ENCODE assay signal across 13 cellular contexts in genomic region chr1:203281851-203282661, GRCh38. TPM values are rescaled to one million over a fixed set of nuclear protein-coding genes. Genes with fewer than 3 reads are reported as not detected.
DNase-seq lines count a peak whose midpoint lies in the region; ATAC-seq and FAIRE-seq lines count a peak whose summit lies in the region.
"Had no signal": no experiment of that assay in that cellular context is flagged by ENCODE, and none has a peak within 500 bp of the region (broad histone marks: within the 10 kb centered on the region; RNA-seq: fewer than 3 reads in every experiment).

No MANE protein-coding gene starts in this region.

- no peaks in the 10 kb centered on the region for H3K36me3 Mint-ChIP-seq in activated naive CD8-positive, alpha-beta T cell treated with anti-CD3 and anti-CD28 coated beads, Interleukin-2, amount 50 U/mL, for 24 hours (ENCODE audit: low read depth)
- H3K36me3 Mint-ChIP-seq in memory B cell, result no peaks in the 10 kb centered on the region

- H3K36me3 ChIP-seq in small intestine (ENCODE audit: control insufficient read depth in 2 of 2, insufficient read depth in 2 of 2, low read length in 2 of 2), result no peaks in the 10 kb centered on the region

- peak overlapping the region; percentile 46 for H3K27ac Mint-ChIP-seq in activated naive CD8-positive, alpha-beta T cell treated with anti-CD3 and anti-CD28 coated beads, Interleukin-2, amount 50 U/mL, for 24 hours
- H3K27ac Mint-ChIP-seq in memory B cell, result peak overlapping the region; percentile 89

- ATAC-seq in activated naive CD8-positive, alpha-beta T cell treated with anti-CD3 and anti-CD28 coated beads, Interleukin-2, amount 50 U/mL, for 24 hours, result no peak
- no peak for ATAC-seq in memory B cell (ENCODE audit: low read depth)
- no peak for ATAC-seq in GM19324 (IDR thresholded peaks at IDR 0.05; ENCODE audit: low FRiP score, unreplicated experiment)
- ATAC-seq in GM21367 (IDR thresholded peaks at IDR 0.05; ENCODE audit: unreplicated experiment), result no peak
- ATAC-seq: Panc1 had no signal

- no peaks in the 10 kb centered on the region for H3K9me3 ChIP-seq in small intestine (ENCODE audit: control insufficient read depth, low read depth)

- H3K4me3 Mint-ChIP-seq in activated naive CD8-positive, alpha-beta T cell treated with anti-CD3 and anti-CD28 coated beads, Interleukin-2, amount 50 U/mL, for 24 hours, result no peak overlapping the region
- peak overlapping the region; percentile 62 for H3K4me3 Mint-ChIP-seq in memory B cell

- no peak for FAIRE-seq in small intestine (lab: Jason Lieb, UNC)
- FAIRE-seq: bronchial epithelial cell had no signal

- H3K4me1 Mint-ChIP-seq in activated naive CD8-positive, alpha-beta T cell treated with anti-CD3 and anti-CD28 coated beads, Interleukin-2, amount 50 U/mL, for 24 hours, result peaks cover 64% of the 10 kb centered on the region
- peaks cover 63% of the 10 kb centered on the region for H3K4me1 Mint-ChIP-seq in memory B cell

- no peaks in the 10 kb centered on the region for H3K27me3 ChIP-seq in small intestine (ENCODE audit: control insufficient read depth in 2 of 2, insufficient read depth in 2 of 2, low read length in 2 of 2)

- peaks cover 14 to 21% of the 10 kb centered on the region in 2 donors for H3K4me1 ChIP-seq in small intestine (ENCODE audit: control insufficient read depth in 2 of 2, insufficient read depth in 1 of 2, low read depth in 1 of 2, low read length in 1 of 2)

- no peak overlapping the region for H3K4me3 ChIP-seq in small intestine (ENCODE audit: low read depth in 1 of 2, low read length in 2 of 2)

- peak; percentile 22 for DNase-seq in NCI-H2107 treated with DMSO at 0.1 percent for 48 hours (lab: John Stamatoyannopoulos, UW; ENCODE audit: unreplicated experiment)
- DNase-seq in NCI-H2107 (lab: John Stamatoyannopoulos, UW), result no peak
- DNase-seq in activated naive CD8-positive, alpha-beta T cell treated with anti-CD3 and anti-CD28 coated beads, Interleukin-2, amount 50 U/mL, for 24 hours, result no peak
- no peak for DNase-seq in memory B cell (ENCODE audit: low spot score in 2 of 2)
- DNase-seq in small intestine, result peak; percentile 43
- DNase-seq in NCI-H2029 treated with DMSO at 0.1 percent for 48 hours (lab: John Stamatoyannopoulos, UW), result no peak
- DNase-seq: 8988T; nucleus accumbens; stimulated activated CD4-positive, alpha-beta T cell treated with anti-CD3 and anti-CD28 coated beads, Interleukin-4, amount 100 ng/mL, for 4 hours had no signal

- peak overlapping the region; percentile 34 to 61 for H3K27ac ChIP-seq in small intestine (ENCODE audit: low read depth in 1 of 2, low read length in 1 of 2)

- WGBS in small intestine, 3 donors, result 42 to 59% (median 44%) methylated on average over 10 of the region's 10 CpGs

- H3K9me3 Mint-ChIP-seq in activated naive CD8-positive, alpha-beta T cell treated with anti-CD3 and anti-CD28 coated beads, Interleukin-2, amount 50 U/mL, for 24 hours, result no peaks in the 10 kb centered on the region
- H3K9me3 Mint-ChIP-seq in memory B cell, result no peaks in the 10 kb centered on the region

- no peaks in the 10 kb centered on the region for H3K27me3 Mint-ChIP-seq in activated naive CD8-positive, alpha-beta T cell treated with anti-CD3 and anti-CD28 coated beads, Interleukin-2, amount 50 U/mL, for 24 hours
- H3K27me3 Mint-ChIP-seq in memory B cell, result no peaks in the 10 kb centered on the region

RNA-seq across cellular contexts. Expression of gene BTG2, which starts 23.3 kb away (rescaled TPM):
- 100 to 1,000 TPM in 1 of 3 donors, 10 to 100 TPM in 2; 15.9 to 101 (median 23.5) TPM for polyA plus RNA-seq in small intestine

RNA-seq across cellular contexts. Expression of gene CHIT1, which starts 52.6 kb away (rescaled TPM):
- polyA plus RNA-seq in small intestine, result under 1 TPM in 1 of 3 donors, not detected in 2; 0.43 TPM

Comparison
In these comparisons a context has a peak if more than half of its experiments do, and no peak if none do; other contexts are left out.
1. DNase-seq: peak in NCI-H2107 treated with DMSO at 0.1 percent for 48 hours (single experiment) and small intestine (single experiment); none in NCI-H2107 (single experiment), activated naive CD8-positive, alpha-beta T cell treated with anti-CD3 and anti-CD28 coated beads, Interleukin-2, amount 50 U/mL, for 24 hours (single experiment), memory B cell (0 of 2) and NCI-H2029 treated with DMSO at 0.1 percent for 48 hours (single experiment).